In the genomic region with DNA sequence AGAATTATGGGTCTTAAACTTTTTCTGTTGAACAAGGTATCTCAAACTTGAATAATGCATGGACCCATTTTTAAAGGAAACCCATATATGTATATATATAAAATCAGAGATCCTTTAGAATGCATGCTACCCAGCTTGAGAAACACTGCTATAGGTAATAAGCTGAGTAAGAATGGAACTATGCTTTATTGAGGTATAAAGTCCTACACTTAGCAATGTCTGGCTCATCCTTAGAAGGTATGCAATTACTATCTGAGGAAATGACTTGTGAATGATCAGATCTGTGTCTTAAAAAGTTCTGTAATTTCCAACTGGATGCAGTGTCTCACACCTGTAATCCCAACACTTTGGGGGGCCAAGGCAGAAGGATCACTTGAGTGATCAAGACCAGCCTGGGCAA, we compare ENCODE assay signal across 26 cellular contexts. TPM values are rescaled to one million over a fixed set of nuclear protein-coding genes. Genes with fewer than 3 reads are reported as not detected.
DNase-seq lines count a peak whose midpoint lies in the region; ATAC-seq and TF ChIP-seq lines count a peak whose summit lies in the region.
"Had no signal": no experiment of that assay in that cellular context is flagged by ENCODE, and none has a peak within 500 bp of the region (broad histone marks: within the 10 kb centered on the region; RNA-seq: fewer than 3 reads in every experiment).

No MANE protein-coding gene starts in this region.

- no peaks in the 10 kb centered on the region for H3K9me3 Mint-ChIP-seq in stimulated activated naive CD8-positive, alpha-beta T cell treated with anti-CD3 and anti-CD28 coated beads, Interleukin-15, Interleukin-2, amounts not matched to agents 100 ng/mL and 50 ng/mL, for 24 hours
- H3K9me3 Mint-ChIP-seq in activated T-helper 2 cell treated with anti-CD3 and anti-CD28 coated beads, Interferon-gamma antibody, Interleukin-2, Interleukin-4, amounts not matched to agents 10 μg/mL and 5 μg/mL and 100 μg/mL, durations not matched to agents 14 hours and 24 hours and 36 hours, result no peaks in the 10 kb centered on the region
- H3K9me3 Mint-ChIP-seq: activated T-cell treated with anti-CD3 and anti-CD28 coated beads, Interleukin-2, amount 50 U/mL, for 4 hours; dendritic cell treated with granulocyte-macrophage colony-stimulating factor and Interleukin-4, amounts not matched to agents 40 ng/mL and 50 ng/mL, for 4 days; mesothelial cell of epicardium; nephron progenitor cell had no signal

- intact Hi-C loops in activated T-helper 2 cell treated with anti-CD3 and anti-CD28 coated beads, Interferon-gamma antibody, Interleukin-2, Interleukin-4, amounts not matched to agents 10 μg/mL and 5 μg/mL and 100 μg/mL, durations not matched to agents 14 hours and 24 hours and 36 hours (cut with micrococcal nuclease), result no loop called here

- peak overlapping the region; percentile 74 for H3K4me2 ChIP-seq in KMS-11

- H3K36me3 Mint-ChIP-seq in stimulated activated naive CD8-positive, alpha-beta T cell treated with anti-CD3 and anti-CD28 coated beads, Interleukin-15, Interleukin-2, amounts not matched to agents 100 ng/mL and 50 ng/mL, for 24 hours (ENCODE audit: low read depth), result peaks cover 63% of the 10 kb centered on the region
- peaks cover 30% of the 10 kb centered on the region for H3K36me3 Mint-ChIP-seq in activated T-helper 2 cell treated with anti-CD3 and anti-CD28 coated beads, Interferon-gamma antibody, Interleukin-2, Interleukin-4, amounts not matched to agents 10 μg/mL and 5 μg/mL and 100 μg/mL, durations not matched to agents 14 hours and 24 hours and 36 hours (ENCODE audit: low read depth)
- H3K36me3 Mint-ChIP-seq: mesothelial cell of epicardium had no signal

- H3K27ac Mint-ChIP-seq in stimulated activated naive CD8-positive, alpha-beta T cell treated with anti-CD3 and anti-CD28 coated beads, Interleukin-15, Interleukin-2, amounts not matched to agents 100 ng/mL and 50 ng/mL, for 24 hours, result peak overlapping the region; percentile 92
- H3K27ac Mint-ChIP-seq in activated T-helper 2 cell treated with anti-CD3 and anti-CD28 coated beads, Interferon-gamma antibody, Interleukin-2, Interleukin-4, amounts not matched to agents 10 μg/mL and 5 μg/mL and 100 μg/mL, durations not matched to agents 14 hours and 24 hours and 36 hours, result peak overlapping the region; percentile 51
- H3K27ac Mint-ChIP-seq: activated naive CD8-positive, alpha-beta T cell; dendritic cell treated with granulocyte-macrophage colony-stimulating factor and Interleukin-4, amounts not matched to agents 40 ng/mL and 50 ng/mL, for 4 days; mesothelial cell of epicardium; nephron progenitor cell had no signal

- ATAC-seq in stimulated activated naive CD8-positive, alpha-beta T cell treated with anti-CD3 and anti-CD28 coated beads, Interleukin-15, Interleukin-2, amounts not matched to agents 100 U/mL and 50 U/mL, for 24 hours, result no peak
- ATAC-seq: activated T-cell treated with anti-CD3 and anti-CD28 coated beads, Interleukin-2, amount 50 U/mL, for 4 hours; GM12878; Panc1 had no signal

- H3K4me1 ChIP-seq in KMS-11 (ENCODE audit: low read depth, poor library complexity, severe bottlenecking) (peaks cover 39% of the 10 kb centered on the region), tibial nerve (peaks cover 0 to 27% (median 25%) of the 10 kb centered on the region in 4 donors)

- H3K27me3 ChIP-seq in KMS-11 (ENCODE audit: insufficient read depth, low read depth) (no peaks in the 10 kb centered on the region), tibial nerve (no peaks in the 10 kb centered on the region)
- H3K27me3 ChIP-seq: left lung, pancreas, tibial artery had no signal

- H2AFZ ChIP-seq in KMS-11 (ENCODE audit: low read depth), result no peak overlapping the region

- no peak for DNase-seq in stimulated activated naive CD8-positive, alpha-beta T cell treated with anti-CD3 and anti-CD28 coated beads, Interleukin-15, Interleukin-2, amounts not matched to agents 100 U/mL and 50 U/mL, for 24 hours
- no peak for DNase-seq in activated T-helper 2 cell treated with anti-CD3 and anti-CD28 coated beads, Interferon-gamma antibody, Interleukin-2, Interleukin-4, amounts not matched to agents 10 μg/mL and 5 μg/mL and 100 μg/mL, durations not matched to agents 14 hours and 24 hours and 36 hours (ENCODE audit: low spot score)
- DNase-seq in AML-193 (lab: John Stamatoyannopoulos, UW) (no peak), midbrain (lab: John Stamatoyannopoulos, UW) (no peak), tibial nerve (ENCODE audit: low spot score in 2 of 2) (no peak)
- DNase-seq: activated T-cell treated with anti-CD3 and anti-CD28 coated beads, Interleukin-2, amount 50 U/mL, for 4 hours; central memory CD4-positive, alpha-beta T cell; hypothalamus; left lung; NCI-H1694 treated with DMSO at 0.1 percent for 48 hours; NCI-H2171; NCI-H510A treated with DMSO at 0.1 percent for 48 hours; nephron progenitor cell; pancreas; stimulated activated CD4-positive, alpha-beta T cell treated with anti-CD3 and anti-CD28 coated beads, Interleukin-4, amount 100 ng/mL, for 1 hour; stimulated activated naive CD4-positive, alpha-beta T cell; tibial artery had no signal

- H3K36me3 ChIP-seq in KMS-11 (ENCODE audit: insufficient read depth), result no peaks in the 10 kb centered on the region
- H3K36me3 ChIP-seq in tibial nerve, result no peaks in the 10 kb centered on the region
- H3K36me3 ChIP-seq: pancreas, tibial artery had no signal

- peak overlapping the region; percentile 0; the same call in 1 of the 2 replicates for H3K9ac ChIP-seq in KMS-11

- TF ChIP-seq CTCF in KMS-11 (conservative IDR thresholded peaks at IDR 0.05; ENCODE audit: low read depth, low read length), result no peak
- no peak for TF ChIP-seq CTCF in tibial nerve (IDR thresholded peaks at IDR 0.05)

- no peak overlapping the region for H3K4me3 Mint-ChIP-seq in stimulated activated naive CD8-positive, alpha-beta T cell treated with anti-CD3 and anti-CD28 coated beads, Interleukin-15, Interleukin-2, amounts not matched to agents 100 ng/mL and 50 ng/mL, for 24 hours
- H3K4me3 Mint-ChIP-seq in activated T-helper 2 cell treated with anti-CD3 and anti-CD28 coated beads, Interferon-gamma antibody, Interleukin-2, Interleukin-4, amounts not matched to agents 10 μg/mL and 5 μg/mL and 100 μg/mL, durations not matched to agents 14 hours and 24 hours and 36 hours (ENCODE audit: low read depth), result peak overlapping the region; percentile 59
- H3K4me3 Mint-ChIP-seq: activated naive CD8-positive, alpha-beta T cell; dendritic cell treated with granulocyte-macrophage colony-stimulating factor and Interleukin-4, amounts not matched to agents 40 ng/mL and 50 ng/mL, for 4 days; mesothelial cell of epicardium; nephron progenitor cell had no signal

- H3K27me3 Mint-ChIP-seq in stimulated activated naive CD8-positive, alpha-beta T cell treated with anti-CD3 and anti-CD28 coated beads, Interleukin-15, Interleukin-2, amounts not matched to agents 100 ng/mL and 50 ng/mL, for 24 hours, result no peaks in the 10 kb centered on the region
- H3K27me3 Mint-ChIP-seq in activated T-helper 2 cell treated with anti-CD3 and anti-CD28 coated beads, Interferon-gamma antibody, Interleukin-2, Interleukin-4, amounts not matched to agents 10 μg/mL and 5 μg/mL and 100 μg/mL, durations not matched to agents 14 hours and 24 hours and 36 hours (ENCODE audit: low read depth), result no peaks in the 10 kb centered on the region
- H3K27me3 Mint-ChIP-seq: activated naive CD8-positive, alpha-beta T cell; dendritic cell treated with granulocyte-macrophage colony-stimulating factor and Interleukin-4, amounts not matched to agents 40 ng/mL and 50 ng/mL, for 4 days had no signal

- peaks cover 23% of the 10 kb centered on the region for H3K4me1 Mint-ChIP-seq in stimulated activated naive CD8-positive, alpha-beta T cell treated with anti-CD3 and anti-CD28 coated beads, Interleukin-15, Interleukin-2, amounts not matched to agents 100 ng/mL and 50 ng/mL, for 24 hours (ENCODE audit: low read depth)
- peaks cover 57% of the 10 kb centered on the region for H3K4me1 Mint-ChIP-seq in activated T-helper 2 cell treated with anti-CD3 and anti-CD28 coated beads, Interferon-gamma antibody, Interleukin-2, Interleukin-4, amounts not matched to agents 10 μg/mL and 5 μg/mL and 100 μg/mL, durations not matched to agents 14 hours and 24 hours and 36 hours (ENCODE audit: low read depth)
- H3K4me1 Mint-ChIP-seq: mesothelial cell of epicardium, nephron progenitor cell had no signal

- no peak for TF ChIP-seq POLR2A in tibial nerve (IDR thresholded peaks at IDR 0.05)

- no peaks in the 10 kb centered on the region for H4K20me1 ChIP-seq in KMS-11 (ENCODE audit: insufficient read depth)

- TF ChIP-seq EP300 in tibial nerve (IDR thresholded peaks at IDR 0.05), result no peak

- no peaks in the 10 kb centered on the region for H3K9me3 ChIP-seq in tibial nerve
- H3K9me3 ChIP-seq: left lung, pancreas, tibial artery had no signal

- H3K4me3 ChIP-seq in KMS-11 (IDR thresholded peaks at IDR 0.05; ENCODE audit: insufficient read depth, low read depth, low read length) (no peak overlapping the region), tibial nerve (no peak overlapping the region)
- H3K4me3 ChIP-seq: left lung, pancreas, tibial artery had no signal

- H3K27ac ChIP-seq in KMS-11, result peak overlapping the region; percentile 76; the same call in 1 of the 2 replicates
- H3K27ac ChIP-seq in tibial nerve, result no peak overlapping the region
- H3K27ac ChIP-seq: pancreas, tibial artery had no signal

- H3K79me2 ChIP-seq in KMS-11 (ENCODE audit: insufficient read depth, low read depth), result peaks cover 10% of the 10 kb centered on the region

RNA-seq across cellular contexts. Expression of a gene that starts 11.3 kb away (rescaled TPM):
- 386 and 390 TPM in 2 replicates for total RNA-seq in activated T-helper 2 cell treated with anti-CD3 and anti-CD28 coated beads, Interferon-gamma antibody, Interleukin-2, Interleukin-4, amounts not matched to agents 10 μg/mL and 5 μg/mL and 100 μg/mL, durations not matched to agents 14 hours and 24 hours and 36 hours
- 1 to 10 TPM in 3 of 4 donors, under 1 TPM in 1; 0.87 to 8.0 (median 2.3) TPM for total RNA-seq in tibial nerve
- total RNA-seq: astrocyte, H4 had no signal

RNA-seq across cellular contexts. Expression of a gene that starts 17.3 kb away (rescaled TPM):
- total RNA-seq in activated T-helper 2 cell treated with anti-CD3 and anti-CD28 coated beads, Interferon-gamma antibody, Interleukin-2, Interleukin-4, amounts not matched to agents 10 μg/mL and 5 μg/mL and 100 μg/mL, durations not matched to agents 14 hours and 24 hours and 36 hours, result 2.8 and 3.0 TPM in 2 replicates
- 1 to 10 TPM; 1.5 to 3.0 (median 2.2) TPM for total RNA-seq in tibial nerve

RNA-seq across cellular contexts. Expression of a gene that starts 38.8 kb away (rescaled TPM):
- total RNA-seq in activated T-helper 2 cell treated with anti-CD3 and anti-CD28 coated beads, Interferon-gamma antibody, Interleukin-2, Interleukin-4, amounts not matched to agents 10 μg/mL and 5 μg/mL and 100 μg/mL, durations not matched to agents 14 hours and 24 hours and 36 hours, result 0.25 TPM in 1 of 2 replicates, not detected in the other
- 1 to 10 TPM in 3 of 4 donors, under 1 TPM in 1; 0.42 to 1.8 (median 1.4) TPM for total RNA-seq in tibial nerve
- total RNA-seq: H4 had no signal

Comparison
In these comparisons a context has a peak if more than half of its experiments do, and no peak if none do; other contexts are left out.
1. RNA of a gene that starts 11.3 kb away (total RNA-seq): 386 to 390 TPM in activated T-helper 2 cell treated with anti-CD3 and anti-CD28 coated beads, Interferon-gamma antibody, Interleukin-2, Interleukin-4, amounts not matched to agents 10 μg/mL and 5 μg/mL and 100 μg/mL, durations not matched to agents 14 hours and 24 hours and 36 hours; 0.87 to 8.0 TPM in tibial nerve; every median in the first group is over 10 times any median in the second.